ENCODE assay signal across 11 cellular contexts in the genomic region with DNA sequence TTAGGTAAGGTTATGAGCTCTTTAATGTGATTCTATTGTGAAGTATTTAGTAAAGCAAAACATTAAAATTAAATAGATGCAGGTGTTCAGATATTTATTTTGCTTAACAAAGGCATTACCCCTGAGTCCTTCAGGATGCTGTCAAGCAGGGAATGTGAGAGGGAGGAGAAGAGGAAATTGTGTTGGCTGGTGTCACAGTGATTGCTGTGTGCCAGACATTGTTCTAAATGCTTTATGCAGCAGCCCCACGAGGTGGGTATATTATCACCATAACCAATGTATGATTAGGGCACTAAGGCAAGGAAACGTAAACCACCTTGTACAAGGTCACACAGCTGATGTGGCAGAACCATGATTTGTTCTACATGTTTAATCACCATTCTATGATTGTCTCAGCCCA.
"Had no signal": no experiment of that assay in that cellular context is flagged by ENCODE, and none has a peak within 500 bp of the region (broad histone marks: within the 10 kb centered on the region; RNA-seq: fewer than 3 reads in every experiment).

No MANE protein-coding gene starts in this region.

- ATAC-seq: lower lobe of right lung; stimulated activated naive CD8-positive, alpha-beta T cell treated with anti-CD3 and anti-CD28 coated beads, Interleukin-15, Interleukin-2, amounts not matched to agents 100 U/mL and 50 U/mL, for 24 hours had no signal

- DNase-seq: activated CD4-positive, alpha-beta memory T cell treated with anti-CD3 and anti-CD28 coated beads, Interleukin-2, amount 10 ng/mL, durations not matched to agents 7 days and 5 days; activated CD4-positive, alpha-beta T cell treated with anti-CD3 and anti-CD28 coated beads for 1 hour; activated gamma-delta T cell; activated T-cell treated with anti-CD3 and anti-CD28 coated beads, Interleukin-2, amount 50 U/mL, for 48 hours; amygdala; cortex of kidney; erythroblast; lower lobe of right lung; stimulated activated CD4-positive, alpha-beta T cell treated with anti-CD3 and anti-CD28 coated beads, Interleukin-2, amount 100 ng/mL, for 48 hours; stimulated activated CD8-positive, alpha-beta memory T cell treated with anti-CD3 and anti-CD28 coated beads, Interleukin-4, amount 100 ng/mL, for 48 hours; stimulated activated naive CD8-positive, alpha-beta T cell treated with anti-CD3 and anti-CD28 coated beads, Interleukin-15, Interleukin-2, amounts not matched to agents 100 U/mL and 50 U/mL, for 24 hours had no signal
